8 cellular contexts compared by ENCODE assay signal in genomic region chr20:32583581-32584045, GRCh38. TPM values are rescaled to one million over a fixed set of nuclear protein-coding genes. Genes with fewer than 3 reads are reported as not detected.
A peak's percentile ranks its signal among the peaks of the same experiment; 100 is the strongest.
DNase-seq lines count a peak whose midpoint lies in the region; ATAC-seq and TF ChIP-seq lines count a peak whose summit lies in the region.

No MANE protein-coding gene starts in this region.

- no peak overlapping the region for H3K27ac Mint-ChIP-seq in CD8-positive, alpha-beta T cell
- H3K27ac Mint-ChIP-seq in nephron progenitor cell = no peak overlapping the region

- no peak overlapping the region for H3K4me3 Mint-ChIP-seq in CD8-positive, alpha-beta T cell
- no peak overlapping the region for H3K4me3 Mint-ChIP-seq in nephron progenitor cell

- CTCF ChIA-PET in CD8-positive, alpha-beta T cell (lab: Charles Lee) = no interaction called here

- no peaks in the 10 kb centered on the region for H3K27me3 ChIP-seq in CD8-positive, alpha-beta T cell (ENCODE audit: insufficient read depth, low read length)

- H3K36me3 Mint-ChIP-seq in CD8-positive, alpha-beta T cell = peaks cover 3% of the 10 kb centered on the region
- H3K36me3 Mint-ChIP-seq in nephron progenitor cell (ENCODE audit: low read depth) = no peaks in the 10 kb centered on the region

- H3K4me1 ChIP-seq in CD8-positive, alpha-beta T cell (ENCODE audit: insufficient read depth, low read length) = peaks cover 46% of the 10 kb centered on the region

- no peak overlapping the region for H3K27ac ChIP-seq in CD8-positive, alpha-beta T cell (ENCODE audit: low read depth, low read length)
- H3K27ac ChIP-seq in coronary artery = peak overlapping the region in 1 of 2 donors; percentile 24

- POLR2A ChIA-PET in CD8-positive, alpha-beta T cell (lab: Charles Lee) = interaction anchor here (2.4 kb wide), 1 partner anchor 55 kb away, joined by 6 read pairs; no protein-coding TSS in a partner anchor

- TF ChIP-seq CTCF in CD8-positive, alpha-beta T cell (IDR thresholded peaks at IDR 0.05) = no peak
- TF ChIP-seq CTCF in NB4 (IDR thresholded peaks at IDR 0.05; ENCODE audit: low read depth, low read length) (no peak), coronary artery (IDR thresholded peaks at IDR 0.05) (no peak), nephron progenitor cell (IDR thresholded peaks at IDR 0.05) (no peak)

- no peaks in the 10 kb centered on the region for H3K36me3 ChIP-seq in CD8-positive, alpha-beta T cell (ENCODE audit: insufficient read depth, low read length)

- intact Hi-C loops in CD8-positive, alpha-beta T cell (cut with DNase I, micrococcal nuclease) = loop anchor here (2.0 to 10.0 kb wide), 3 partner anchors 61 to 391 kb away; no protein-coding TSS in a partner anchor

- H3K4me3 ChIP-seq in CD8-positive, alpha-beta T cell (ENCODE audit: low read depth, low read length) = no peak overlapping the region
- H3K4me3 ChIP-seq in NB4 (ENCODE audit: low read depth, low read length) = no peak overlapping the region
- H3K4me3 ChIP-seq in coronary artery = peak overlapping the region; percentile 75

- H3K9me3 Mint-ChIP-seq in CD8-positive, alpha-beta T cell = no peaks in the 10 kb centered on the region
- no peaks in the 10 kb centered on the region for H3K9me3 Mint-ChIP-seq in nephron progenitor cell

- H3K4me1 Mint-ChIP-seq in CD8-positive, alpha-beta T cell (ENCODE audit: low read depth) = peaks cover 56% of the 10 kb centered on the region
- H3K4me1 Mint-ChIP-seq in nephron progenitor cell = peaks cover 48% of the 10 kb centered on the region

- ATAC-seq in CD8-positive, alpha-beta T cell = peak; percentile 24
- ATAC-seq in HG03469 (IDR thresholded peaks at IDR 0.05; ENCODE audit: unreplicated experiment) = no peak

- no peaks in the 10 kb centered on the region for H3K27me3 Mint-ChIP-seq in CD8-positive, alpha-beta T cell (ENCODE audit: low read depth)
- peaks cover 26% of the 10 kb centered on the region for H3K27me3 Mint-ChIP-seq in nephron progenitor cell (ENCODE audit: low read depth, poor library complexity)

- H3K9me3 ChIP-seq in CD8-positive, alpha-beta T cell (ENCODE audit: low read length) = no peaks in the 10 kb centered on the region

- no peak for DNase-seq in CD8-positive, alpha-beta T cell
- DNase-seq in NB4 (ENCODE audit: low read depth) = peak; percentile 53
- DNase-seq in coronary artery (ENCODE audit: low spot score) = no peak
- peak; percentile 49 for DNase-seq in nephron progenitor cell
- DNase-seq in CD1c-positive myeloid dendritic cell (ENCODE audit: extremely low spot score) = no peak
- no peak for DNase-seq in SKM-1 treated with dmso at 0.1 percent for 144 hours (lab: John Stamatoyannopoulos, UW; ENCODE audit: unreplicated experiment)
- DNase-seq in HCEC 1CT = no peak

- no peak for TF ChIP-seq POLR2A in NB4 (IDR thresholded peaks at IDR 0.05; ENCODE audit: extremely low read depth, insufficient read length)

RNA-seq across cellular contexts. Expression of gene NOL4L, which starts 1.5 kb away (rescaled TPM):
- 10 to 100 TPM; 39.1 to 39.7 TPM for total RNA-seq in CD8-positive, alpha-beta T cell

Comparison
In these comparisons a context has a peak if more than half of its experiments do, and no peak if none do; other contexts are left out.
1. DNase-seq: peak in NB4 (single experiment) and nephron progenitor cell (single experiment); none in CD8-positive, alpha-beta T cell (0 of 7), coronary artery (single experiment), CD1c-positive myeloid dendritic cell (single experiment), SKM-1 treated with dmso at 0.1 percent for 144 hours (single experiment) and HCEC 1CT (single experiment).